ENCODE assay signal across 28 cellular contexts in genomic region chr11:2843551-2843950, GRCh38.
"Had no signal": no experiment of that assay in that cellular context is flagged by ENCODE, and none has a peak within 500 bp of the region (broad histone marks: within the 10 kb centered on the region; RNA-seq: fewer than 3 reads in every experiment).

No MANE protein-coding gene starts in this region.

- H3K4me3 ChIP-seq: esophagus squamous epithelium, lung, neural progenitor cell, prostate gland, right atrium auricular region, smooth muscle cell, suprapubic skin, transverse colon, upper lobe of right lung, uterus had no signal

- H3K9me3 ChIP-seq: esophagus squamous epithelium, prostate gland, right atrium auricular region, suprapubic skin, transverse colon, upper lobe of right lung, uterus had no signal

- H3K9ac ChIP-seq: neural progenitor cell had no signal

- H3K4me1 ChIP-seq: esophagus squamous epithelium, prostate gland, transverse colon, upper lobe of right lung, uterus had no signal

- H3K27me3 ChIP-seq: esophagus squamous epithelium, neural progenitor cell, right atrium auricular region, suprapubic skin, transverse colon, upper lobe of right lung, uterus had no signal

- H3K36me3 ChIP-seq: esophagus squamous epithelium, neural progenitor cell, prostate gland, right atrium auricular region, suprapubic skin, transverse colon, upper lobe of right lung, uterus had no signal

- ATAC-seq: effector memory CD8-positive, alpha-beta T cell; naive thymus-derived CD4-positive, alpha-beta T cell; sciatic nerve; stimulated activated naive CD8-positive, alpha-beta T cell treated with anti-CD3 and anti-CD28 coated beads, Interleukin-15, amount 100 ng/mL, for 72 hours; upper lobe of right lung had no signal

- H3K27ac ChIP-seq: esophagus squamous epithelium, neural progenitor cell, prostate gland, right atrium auricular region, suprapubic skin, transverse colon, upper lobe of right lung, uterus had no signal

- H3K4me2 ChIP-seq: neural progenitor cell, smooth muscle cell had no signal

- DNase-seq: cortex of kidney; effector memory CD8-positive, alpha-beta T cell; erythroblast; esophagus squamous epithelium; foreskin melanocyte; glutamatergic neuron; hypothalamus; immature natural killer cell; islet precursor cell; midbrain; naive thymus-derived CD4-positive, alpha-beta T cell; nucleus accumbens; stimulated activated CD4-positive, alpha-beta T cell treated with anti-CD3 and anti-CD28 coated beads, Interleukin-12 subunit alpha, Interleukin-12 subunit beta, amount 100 ng/mL, for 4 hours; stimulated activated CD4-positive, alpha-beta T cell treated with anti-CD3 and anti-CD28 coated beads, Interleukin-1b, Interleukin-23, amount 100 ng/mL, for 48 hours; stimulated activated CD4-positive, alpha-beta T cell treated with anti-CD3 and anti-CD28 coated beads, Interleukin-4, amount 100 ng/mL, for 1 hour; stimulated activated CD8-positive, alpha-beta memory T cell treated with anti-CD3 and anti-CD28 coated beads, Interleukin-4, amount 100 ng/mL, for 48 hours; stimulated activated naive CD4-positive, alpha-beta T cell; stimulated activated naive CD8-positive, alpha-beta T cell treated with anti-CD3 and anti-CD28 coated beads, Interleukin-15, amount 100 ng/mL, for 72 hours; transverse colon; upper lobe of right lung; uterus had no signal

- H2AFZ ChIP-seq: neural progenitor cell had no signal
